ENCODE assay signal across 8 cellular contexts in genomic region chr7:28037220-28038010, GRCh38.
DNase-seq lines count a peak whose midpoint lies in the region; ATAC-seq, FAIRE-seq and TF ChIP-seq lines count a peak whose summit lies in the region.

No MANE protein-coding gene starts in this region.

- H4K20me1 ChIP-seq in GM23248 (ENCODE audit: insufficient read depth) (no peaks in the 10 kb centered on the region), Loucy (ENCODE audit: insufficient read depth, low read length, poor library complexity, severe bottlenecking) (no peaks in the 10 kb centered on the region), K562 (replicated peaks; ENCODE audit: control insufficient read depth, insufficient read depth, low read length) (no peaks in the 10 kb centered on the region)

- TF ChIP-seq CTCF in GM12865 (IDR thresholded peaks at IDR 0.05; ENCODE audit: insufficient read depth, low read depth, low read length, missing control alignments): no peak
- no peak for TF ChIP-seq CTCF in Loucy (conservative IDR thresholded peaks at IDR 0.05; ENCODE audit: low read length)
- TF ChIP-seq CTCF in K562 (IDR thresholded peaks at IDR 0.05 in 2 of 3, conservative IDR thresholded peaks at IDR 0.05 in 1 of 3; ENCODE audit: insufficient read depth in 2 of 3, low read depth in 1 of 3, low read length in 3 of 3): no peak
- TF ChIP-seq CTCF in mesothelial cell of epicardium (IDR thresholded peaks at IDR 0.05; ENCODE audit: unreplicated experiment): no peak

- H3K9me1 ChIP-seq in K562 (ENCODE audit: control insufficient read depth, insufficient read depth, low read length): no peaks in the 10 kb centered on the region

- H3K27me3 Mint-ChIP-seq in mesothelial cell of epicardium (ENCODE audit: low read depth): no peaks in the 10 kb centered on the region

- DNase-seq in GM12865 (ENCODE audit: low read depth) (peak; percentile 75), GM23248 (peak; percentile 97), K562 (ENCODE audit: extremely low read depth in 1 of 4, low spot score in 3 of 4) (peak; percentile 50 to 79 (median 64)), mesothelial cell of epicardium (ENCODE audit: low spot score in 2 of 2, unreplicated experiment in 2 of 2) (no peak), cerebellar nuclear complex (lab: John Stamatoyannopoulos, UW) (no peak), COLO668 (lab: John Stamatoyannopoulos, UW; ENCODE audit: unreplicated experiment) (no peak), amygdala (lab: John Stamatoyannopoulos, UW) (no peak)

- no peaks in the 10 kb centered on the region for H3K9me2 ChIP-seq in GM23248 (ENCODE audit: insufficient read depth)
- no peaks in the 10 kb centered on the region for H3K9me2 ChIP-seq in Loucy (replicated peaks; ENCODE audit: low read depth, low read length)

- H2AFZ ChIP-seq in GM23248 (no peak overlapping the region), Loucy (ENCODE audit: low read length) (no peak overlapping the region), K562 (ENCODE audit: low read depth, low read length) (peak overlapping the region; percentile 90)

- H3K36me3 ChIP-seq in GM23248 (ENCODE audit: low read depth) (no peaks in the 10 kb centered on the region), Loucy (ENCODE audit: insufficient read depth, low read length) (no peaks in the 10 kb centered on the region), K562 (ENCODE audit: control insufficient read depth, insufficient read depth, low read length) (no peaks in the 10 kb centered on the region)

- H3K4me1 Mint-ChIP-seq in mesothelial cell of epicardium: peaks cover 72% of the 10 kb centered on the region

- TF ChIP-seq POLR2A in K562 (conservative IDR thresholded peaks at IDR 0.05): no peak

- peak overlapping the region; percentile 86 for H3K4me2 ChIP-seq in GM23248 (ENCODE audit: unreplicated experiment)
- peak overlapping the region; percentile 11 for H3K4me2 ChIP-seq in Loucy (ENCODE audit: low read depth, low read length, poor library complexity, severe bottlenecking)
- peak overlapping the region; percentile 54 for H3K4me2 ChIP-seq in K562 (ENCODE audit: insufficient read depth, low read length)

- H3K9ac ChIP-seq in GM23248 (peak overlapping the region; percentile 56), Loucy (ENCODE audit: low read depth, low read length, poor library complexity, severe bottlenecking) (no peak overlapping the region), K562 (ENCODE audit: insufficient read depth in 1 of 2, low read depth in 2 of 2, low read length in 2 of 2) (peak overlapping the region in 1 of 2 experiments; percentile 33; a peak in 1 of 4 replicates)

- H3K27ac ChIP-seq in GM23248 (peak overlapping the region; percentile 83), K562 (ENCODE audit: extremely low read depth, low read depth, low read length) (peak overlapping the region; percentile 79)

- no peak for TF ChIP-seq RAD21 in K562 (CRISPR knock-in tag; conservative IDR thresholded peaks at IDR 0.05 in 1 of 2, IDR thresholded peaks at IDR 0.05 in 1 of 2)

- intact Hi-C loops in K562 (cut with micrococcal nuclease): no loop called here

- BruUV-seq in K562 (replicated peaks; lab: Mats Ljungman, UMichigan): no TSS peak

- peaks cover 70% of the 10 kb centered on the region for H3K4me1 ChIP-seq in GM23248 (ENCODE audit: insufficient read depth)
- H3K4me1 ChIP-seq in Loucy (ENCODE audit: insufficient read depth, low read length, poor library complexity, severe bottlenecking): peaks cover 16% of the 10 kb centered on the region
- H3K4me1 ChIP-seq in K562 (replicated peaks in 1 of 2; ENCODE audit: control insufficient read depth in 2 of 2, insufficient read depth in 2 of 2, low read length in 2 of 2): peaks cover 0 to 9% of the 10 kb centered on the region in 2 experiments; a peak in 2 of 5 replicates

- WGBS in GM23248 (ENCODE audit: low coverage in 1 of 2, low lambda C conversion rate in 2 of 2, missing lambda C conversion rate in 2 of 2), 2 experiments: 20 to 25% methylated on average over 6 of the region's 6 CpGs
- 16% methylated on average over 6 of the region's 6 CpGs for WGBS in K562 (ENCODE audit: insufficient coverage, low coverage, missing lambda C conversion rate)

- H3K79me2 ChIP-seq in GM23248 (ENCODE audit: insufficient read depth) (peaks cover 39% of the 10 kb centered on the region), Loucy (ENCODE audit: insufficient read depth, low read length) (no peaks in the 10 kb centered on the region), K562 (ENCODE audit: control insufficient read depth, insufficient read depth, low read length) (no peaks in the 10 kb centered on the region)

- in situ Hi-C loops in GM23248 (cut with MboI): no loop called here
- in situ Hi-C loops in K562 (cut with MboI): no loop called here

- peaks cover 63% of the 10 kb centered on the region for H3F3A ChIP-seq in GM23248 (ENCODE audit: insufficient read depth)
- H3F3A ChIP-seq in Loucy (ENCODE audit: low read depth): no peaks in the 10 kb centered on the region

- POLR2A ChIA-PET in K562 (lab: Yijun Ruan, JAX): no interaction called here

- H3K9me3 ChIP-seq in GM23248 (ENCODE audit: low read depth) (no peaks in the 10 kb centered on the region), Loucy (ENCODE audit: insufficient read depth, low read depth, low read length) (no peaks in the 10 kb centered on the region), K562 (replicated peaks; ENCODE audit: control insufficient read depth, insufficient read depth, low read depth, low read length) (no peaks in the 10 kb centered on the region)

- peak; percentile 40; the same call in 1 of the 2 replicates for TF ChIP-seq EP300 in K562 (IDR thresholded peaks at IDR 0.05; ENCODE audit: low read length)

- peak; percentile 84 for FAIRE-seq in K562 (lab: Jason Lieb, UNC)

- H3K36me3 Mint-ChIP-seq in mesothelial cell of epicardium: no peaks in the 10 kb centered on the region

- peak overlapping the region; percentile 87 for H3K27ac Mint-ChIP-seq in mesothelial cell of epicardium

- no peak overlapping the region for H3K4me3 Mint-ChIP-seq in mesothelial cell of epicardium

- peaks cover 7% of the 10 kb centered on the region for H3K9me3 Mint-ChIP-seq in mesothelial cell of epicardium

- CTCF ChIA-PET in K562 (lab: Yijun Ruan, JAX; ENCODE audit: low intra/inter-chr PET ratio): interaction anchor here (1.0 kb wide), 1 partner anchor 251 kb away, joined by 3 read pairs; no protein-coding TSS in a partner anchor

- peak; percentile 95 for ATAC-seq in K562

- H3K27me3 ChIP-seq in GM23248 (replicated peaks; ENCODE audit: insufficient read depth) (no peaks in the 10 kb centered on the region), Loucy (ENCODE audit: insufficient read depth, low read length, poor library complexity, severe bottlenecking) (no peaks in the 10 kb centered on the region), K562 (ENCODE audit: control insufficient read depth in 2 of 2, insufficient read depth in 2 of 2, low read length in 2 of 2) (no peaks in the 10 kb centered on the region; a peak in 1 of 5 replicates)

- no peak overlapping the region for H3K4me3 ChIP-seq in GM12865 (ENCODE audit: low read depth, low read length)
- peak overlapping the region; percentile 60 for H3K4me3 ChIP-seq in GM23248
- no peak overlapping the region for H3K4me3 ChIP-seq in Loucy (ENCODE audit: low read length, poor library complexity, severe bottlenecking)
- H3K4me3 ChIP-seq in K562: no peak overlapping the region

TF ChIP-seq in K562, 482 proteins besides CTCF, POLR2A, EP300 and RAD21 (continues in another document):
- no peak for TF ChIP-seq CXXC5 (CRISPR knock-in tag; IDR thresholded peaks at IDR 0.05)
- no peak for TF ChIP-seq MBD2 (IDR thresholded peaks at IDR 0.05; ENCODE audit: borderline replicate concordance, low read depth)
- no peak for TF ChIP-seq CHD2 (IDR thresholded peaks at IDR 0.05; ENCODE audit: low read depth, low read length)

Comparison
In these comparisons a context has a peak if more than half of its experiments do, and no peak if none do; other contexts are left out.
1. DNase-seq: peak in GM12865 (single experiment), GM23248 (single experiment) and K562 (4 of 4); none in mesothelial cell of epicardium (0 of 2), cerebellar nuclear complex (0 of 2), COLO668 (single experiment) and amygdala (0 of 56).
2. H3K4me2 ChIP-seq: peak in every context shown above with its lines; median percentile 86 in GM23248; 54 in K562; 11 in Loucy.